30 cellular contexts compared by ENCODE assay signal in the genomic region with DNA sequence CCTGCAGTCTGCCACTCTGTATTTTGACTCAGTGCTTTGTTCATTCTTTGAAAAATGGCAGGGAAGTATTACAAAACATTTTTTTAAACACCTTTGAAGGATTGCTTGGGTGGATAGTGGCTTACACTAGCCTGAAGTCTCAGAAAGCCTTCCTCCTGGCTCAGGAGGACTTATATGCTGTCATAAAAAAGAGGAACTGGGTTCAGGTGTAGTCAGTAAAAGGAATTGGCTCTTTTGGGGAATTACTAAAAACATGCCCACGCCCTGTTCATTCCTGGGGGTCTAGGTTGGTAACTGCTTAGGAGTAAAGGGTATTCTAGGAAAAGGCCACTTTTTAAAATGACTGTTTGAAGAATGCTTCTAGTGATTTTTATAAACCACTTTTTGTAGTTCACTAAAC.
"Had no signal": no experiment of that assay in that cellular context is flagged by ENCODE, and none has a peak within 500 bp of the region (broad histone marks: within the 10 kb centered on the region; RNA-seq: fewer than 3 reads in every experiment).

No MANE protein-coding gene starts in this region.

- FAIRE-seq: islet of Langerhans, kidney, pancreas had no signal

- ATAC-seq: left colon; left lung; lower lobe of right lung; naive thymus-derived CD8-positive, alpha-beta T cell; pancreas; sciatic nerve; stimulated activated naive CD8-positive, alpha-beta T cell treated with anti-CD3 and anti-CD28 coated beads, Interleukin-15, Interleukin-2, amounts not matched to agents 100 U/mL and 50 U/mL, for 24 hours had no signal

- H3K4me1 Mint-ChIP-seq: immature natural killer cell; stimulated activated naive B cell treated with anti-CD40 and anti-IgM and Interleukin-4, amounts not matched to agents 10 μg/mL and 1 μg/mL and 100 μg/mL, for 72 hours had no signal

- H3K36me3 Mint-ChIP-seq: naive thymus-derived CD8-positive, alpha-beta T cell; stimulated activated naive B cell treated with anti-CD40 and anti-IgM and Interleukin-4, amounts not matched to agents 10 μg/mL and 1 μg/mL and 100 μg/mL, for 72 hours had no signal

- H3K36me3 ChIP-seq: left lung, lower lobe of right lung, pancreas, prostate gland, stomach, thyroid gland, transverse colon, upper lobe of left lung, vagina had no signal

- H3K27me3 ChIP-seq: left lung, pancreas, stomach, testis, thyroid gland, upper lobe of left lung, vagina had no signal

- DNase-seq: immature natural killer cell; kidney; left colon; left lung; lower lobe of right lung; mammary epithelial cell; mesenchymal stem cell; naive thymus-derived CD8-positive, alpha-beta T cell; pancreas; posterior cingulate gyrus; retina; right cardiac atrium; stimulated activated CD4-positive, alpha-beta T cell treated with anti-CD3 and anti-CD28 coated beads, Interleukin-12 subunit alpha, Interleukin-12 subunit beta, amount 100 ng/mL, for 4 hours; stimulated activated CD4-positive, alpha-beta T cell treated with anti-CD3 and anti-CD28 coated beads, Interleukin-15, amount 100 ng/mL, for 24 hours; stimulated activated CD4-positive, alpha-beta T cell treated with anti-CD3 and anti-CD28 coated beads, Interleukin-2, amount 100 ng/mL, for 24 hours; stimulated activated CD4-positive, alpha-beta T cell treated with anti-CD3 and anti-CD28 coated beads, Interleukin-4, amount 100 ng/mL, for 1 hour; stimulated activated naive B cell treated with anti-CD40 and anti-IgM and Interleukin-4, amounts not matched to agents 10 μg/mL and 1 μg/mL and 100 μg/mL, for 72 hours; stimulated activated naive CD8-positive, alpha-beta T cell treated with anti-CD3 and anti-CD28 coated beads, Interleukin-15, Interleukin-2, amounts not matched to agents 100 U/mL and 50 U/mL, for 24 hours; stomach; testis; thyroid gland; transverse colon; upper lobe of left lung had no signal

- H3K27me3 Mint-ChIP-seq: naive thymus-derived CD8-positive, alpha-beta T cell had no signal

- H3K9me3 ChIP-seq: left lung, lower lobe of right lung, pancreas, prostate gland, stomach, testis, thyroid gland, transverse colon, upper lobe of left lung, vagina had no signal

- H3K4me3 ChIP-seq: left lung, lower lobe of right lung, pancreas, prostate gland, skin epidermis, stomach, testis, thyroid gland, transverse colon, upper lobe of left lung, vagina had no signal

- H3K27ac Mint-ChIP-seq: immature natural killer cell; naive thymus-derived CD8-positive, alpha-beta T cell; nephron; stimulated activated naive B cell treated with anti-CD40 and anti-IgM and Interleukin-4, amounts not matched to agents 10 μg/mL and 1 μg/mL and 100 μg/mL, for 72 hours had no signal

- H3K4me1 ChIP-seq: left lung, lower lobe of right lung, pancreas, prostate gland, stomach, testis, thyroid gland, transverse colon, upper lobe of left lung, vagina had no signal

- H3K27ac ChIP-seq: left lung, lower lobe of right lung, pancreas, prostate gland, skin epidermis, stomach, testis, thyroid gland, transverse colon, upper lobe of left lung, vagina had no signal

- H3K9me3 Mint-ChIP-seq: immature natural killer cell; naive thymus-derived CD8-positive, alpha-beta T cell; nephron; neural crest cell; stimulated activated naive B cell treated with anti-CD40 and anti-IgM and Interleukin-4, amounts not matched to agents 10 μg/mL and 1 μg/mL and 100 μg/mL, for 72 hours had no signal

- H3K4me3 Mint-ChIP-seq: immature natural killer cell; naive thymus-derived CD8-positive, alpha-beta T cell; nephron; neural crest cell; stimulated activated naive B cell treated with anti-CD40 and anti-IgM and Interleukin-4, amounts not matched to agents 10 μg/mL and 1 μg/mL and 100 μg/mL, for 72 hours had no signal
